Comparison of ENCODE assay signal across 8 cellular contexts in genomic region chr7:118080947-118081346, GRCh38.
DNase-seq lines count a peak whose midpoint lies in the region; FAIRE-seq and TF ChIP-seq lines count a peak whose summit lies in the region.

No MANE protein-coding gene starts in this region.

- no peaks in the 10 kb centered on the region for H3K4me1 ChIP-seq in small intestine (ENCODE audit: control insufficient read depth in 2 of 2, insufficient read depth in 1 of 2, low read depth in 1 of 2, low read length in 1 of 2)

- H3K27ac Mint-ChIP-seq in activated naive CD8-positive, alpha-beta T cell treated with anti-CD3 and anti-CD28 coated beads for 36 hours: no peak overlapping the region

- FAIRE-seq in H54 (lab: Jason Lieb, UNC): peak; percentile 92
- no peak for FAIRE-seq in small intestine (lab: Jason Lieb, UNC)

- intact Hi-C loops in posterior vena cava (cut with DNase I): no loop called here

- H3K4me1 Mint-ChIP-seq in activated naive CD8-positive, alpha-beta T cell treated with anti-CD3 and anti-CD28 coated beads for 36 hours: peaks cover 5% of the 10 kb centered on the region

- H3K4me3 Mint-ChIP-seq in activated naive CD8-positive, alpha-beta T cell treated with anti-CD3 and anti-CD28 coated beads for 36 hours: no peak overlapping the region

- H3K27me3 ChIP-seq in small intestine (ENCODE audit: control insufficient read depth in 2 of 2, insufficient read depth in 2 of 2, low read length in 2 of 2): no peaks in the 10 kb centered on the region

- H3K27me3 Mint-ChIP-seq in activated naive CD8-positive, alpha-beta T cell treated with anti-CD3 and anti-CD28 coated beads for 36 hours: peaks cover 22% of the 10 kb centered on the region

- H3K9me3 ChIP-seq in small intestine (ENCODE audit: control insufficient read depth, low read depth): no peaks in the 10 kb centered on the region

- DNase-seq in GM13977 (ENCODE audit: low spot score) (peak; percentile 13), H54 (ENCODE audit: insufficient read length, low spot score) (peak; percentile 25), M059J (ENCODE audit: low read depth) (peak; percentile 68), small intestine (peak; percentile 17), GOT3 (lab: John Stamatoyannopoulos, UW) (no peak), NCI-H2107 treated with DMSO at 0.1 percent for 48 hours (lab: John Stamatoyannopoulos, UW; ENCODE audit: unreplicated experiment) (no peak), posterior vena cava (ENCODE audit: low spot score) (no peak)
- DNase-seq in activated naive CD8-positive, alpha-beta T cell treated with anti-CD3 and anti-CD28 coated beads for 36 hours: peak; percentile 53

- no peak for TF ChIP-seq CTCF in GM13977 (IDR thresholded peaks at IDR 0.05; ENCODE audit: extremely low read depth, insufficient read depth, missing control alignments)

- 12 to 61% (median 35%) methylated on average over 3 of the region's 3 CpGs for WGBS in small intestine, 3 donors

- TF ChIP-seq POLR2A in H54 (IDR thresholded peaks at IDR 0.05; ENCODE audit: low read depth, low read length): no peak

- in situ Hi-C loops in GM13977 (cut with MboI; ENCODE audit: low pct_unique_long_range_greater_than_20kb, low sequenced_read_pairs, unreplicated experiment): no loop called here

- H3K36me3 ChIP-seq in small intestine (ENCODE audit: control insufficient read depth in 2 of 2, insufficient read depth in 2 of 2, low read length in 2 of 2): no peaks in the 10 kb centered on the region

- H3K4me3 ChIP-seq in small intestine (ENCODE audit: low read depth in 1 of 2, low read length in 2 of 2): no peak overlapping the region

- no peak overlapping the region for H3K27ac ChIP-seq in small intestine (ENCODE audit: low read depth in 1 of 2, low read length in 1 of 2)

- no peaks in the 10 kb centered on the region for H3K36me3 Mint-ChIP-seq in activated naive CD8-positive, alpha-beta T cell treated with anti-CD3 and anti-CD28 coated beads for 36 hours

- peaks cover 6% of the 10 kb centered on the region for H3K9me3 Mint-ChIP-seq in activated naive CD8-positive, alpha-beta T cell treated with anti-CD3 and anti-CD28 coated beads for 36 hours

Comparison
In these comparisons a context has a peak if more than half of its experiments do, and no peak if none do; other contexts are left out.
1. DNase-seq: peak in GM13977 (single experiment), H54 (single experiment), M059J (single experiment), activated naive CD8-positive, alpha-beta T cell treated with anti-CD3 and anti-CD28 coated beads for 36 hours (single experiment) and small intestine (single experiment); none in GOT3 (single experiment), NCI-H2107 treated with DMSO at 0.1 percent for 48 hours (single experiment) and posterior vena cava (single experiment).